ENCODE assay signal across 24 cellular contexts in the genomic region with DNA sequence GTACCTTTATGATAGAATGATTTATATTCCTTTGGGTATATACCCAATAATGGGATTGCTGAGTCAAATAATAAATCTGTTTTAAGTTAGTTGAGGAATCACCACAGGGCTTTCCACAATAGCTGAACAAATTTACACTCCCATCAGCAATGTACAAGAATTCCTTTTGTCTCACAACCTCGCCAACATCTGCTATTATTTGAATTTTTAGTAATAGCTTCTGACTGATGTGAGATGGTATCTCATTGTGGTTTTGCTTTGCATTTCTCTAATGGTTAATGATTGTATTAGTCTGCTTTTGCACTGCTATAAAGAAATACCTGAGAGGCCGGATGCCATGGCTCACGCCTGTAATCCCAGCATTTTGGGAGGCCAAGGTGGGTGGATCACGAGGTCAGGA.
"Had no signal": no experiment of that assay in that cellular context is flagged by ENCODE, and none has a peak within 500 bp of the region (broad histone marks: within the 10 kb centered on the region; RNA-seq: fewer than 3 reads in every experiment).

No MANE protein-coding gene starts in this region.

- H3K27me3 ChIP-seq: Peyer's patch, SJSA1 had no signal

- H3K4me3 Mint-ChIP-seq: activated CD4-positive, alpha-beta memory T cell treated with anti-CD3 and anti-CD28 coated beads, Interleukin-2, amount 10 ng/mL, durations not matched to agents 7 days and 5 days; activated naive CD4-positive, alpha-beta T cell treated with anti-CD3 and anti-CD28 coated beads for 36 hours; activated naive CD8-positive, alpha-beta T cell treated with anti-CD3 and anti-CD28 coated beads for 36 hours; activated T-helper 17 cell treated with anti-CD3 and anti-CD28 coated beads, Interleukin-2, amount 50 U/mL, for 72 hours had no signal

- H3K36me3 ChIP-seq: Peyer's patch, SJSA1 had no signal

- FAIRE-seq: colon had no signal

- H3K27ac ChIP-seq: Peyer's patch, SJSA1, VCaP had no signal

- H3K4me3 ChIP-seq: Peyer's patch, SJSA1 had no signal

- H3K36me3 Mint-ChIP-seq: activated naive CD8-positive, alpha-beta T cell treated with anti-CD3 and anti-CD28 coated beads for 36 hours had no signal

- H3K27ac Mint-ChIP-seq: activated CD4-positive, alpha-beta memory T cell treated with anti-CD3 and anti-CD28 coated beads, Interleukin-2, amount 10 ng/mL, durations not matched to agents 7 days and 5 days; activated naive CD4-positive, alpha-beta T cell treated with anti-CD3 and anti-CD28 coated beads for 36 hours; activated naive CD8-positive, alpha-beta T cell treated with anti-CD3 and anti-CD28 coated beads for 36 hours; activated T-helper 17 cell treated with anti-CD3 and anti-CD28 coated beads, Interleukin-2, amount 50 U/mL, for 72 hours had no signal

- H3K9me3 ChIP-seq: Peyer's patch, SJSA1 had no signal

- H3K4me1 Mint-ChIP-seq: activated CD4-positive, alpha-beta memory T cell treated with anti-CD3 and anti-CD28 coated beads, Interleukin-2, amount 10 ng/mL, durations not matched to agents 7 days and 5 days; activated naive CD8-positive, alpha-beta T cell treated with anti-CD3 and anti-CD28 coated beads for 36 hours; activated T-helper 17 cell treated with anti-CD3 and anti-CD28 coated beads, Interleukin-2, amount 50 U/mL, for 72 hours had no signal

- H3K27me3 Mint-ChIP-seq: activated CD4-positive, alpha-beta memory T cell treated with anti-CD3 and anti-CD28 coated beads, Interleukin-2, amount 10 ng/mL, durations not matched to agents 7 days and 5 days; activated naive CD8-positive, alpha-beta T cell treated with anti-CD3 and anti-CD28 coated beads for 36 hours; activated T-helper 17 cell treated with anti-CD3 and anti-CD28 coated beads, Interleukin-2, amount 50 U/mL, for 72 hours had no signal

- H3K4me1 ChIP-seq: Peyer's patch, SJSA1 had no signal

- DNase-seq: activated CD4-positive, alpha-beta memory T cell treated with anti-CD3 and anti-CD28 coated beads, Interleukin-2, amount 10 ng/mL, durations not matched to agents 7 days and 5 days; activated CD4-positive, alpha-beta T cell treated with anti-CD3 and anti-CD28 coated beads, Interleukin-2, amount 50 U/mL, for 1 hour; activated CD4-positive, CD25-positive, alpha-beta regulatory T cell; activated gamma-delta T cell; activated naive CD4-positive, alpha-beta T cell treated with anti-CD3 and anti-CD28 coated beads for 36 hours; activated naive CD8-positive, alpha-beta T cell treated with anti-CD3 and anti-CD28 coated beads for 36 hours; activated T-cell treated with anti-CD3 and anti-CD28 coated beads for 4 hours; activated T-cell treated with anti-CD3 and anti-CD28 coated beads, Interleukin-2, amount 50 U/mL, for 48 hours; cerebellar nuclear complex; MM.1S; NCI-H1105; NCI-H1436; NCI-H1694 treated with DMSO at 0.1 percent for 48 hours; NCI-H2029 treated with DMSO at 0.1 percent for 48 hours; NCI-H82; OCI-M1; Peyer's patch; SHP77; T-helper 2 cell; T1000 had no signal
